11 cellular contexts compared by ENCODE assay signal in genomic region chr7:117875566-117875965, GRCh38. TPM values are rescaled to one million over a fixed set of nuclear protein-coding genes. Genes with fewer than 3 reads are reported as not detected.
DNase-seq lines count a peak whose midpoint lies in the region; ATAC-seq and TF ChIP-seq lines count a peak whose summit lies in the region.
"Had no signal": no experiment of that assay in that cellular context is flagged by ENCODE, and none has a peak within 500 bp of the region (broad histone marks: within the 10 kb centered on the region; RNA-seq: fewer than 3 reads in every experiment).

No MANE protein-coding gene starts in this region.

- H3K4me3 Mint-ChIP-seq in endothelial cell (ENCODE audit: unreplicated experiment) (no peak overlapping the region), osteocyte (ENCODE audit: unreplicated experiment) (no peak overlapping the region)

- peak; percentile 77 to 84 for DNase-seq in HAP-1 (ENCODE audit: low spot score in 2 of 2)
- DNase-seq in NCI-H345 treated with DMSO at 0.1 percent for 48 hours (lab: John Stamatoyannopoulos, UW; ENCODE audit: unreplicated experiment): peak; percentile 9
- DNase-seq in endothelial cell (ENCODE audit: low spot score): peak; percentile 49
- DNase-seq in osteocyte (ENCODE audit: extremely low spot score, unreplicated experiment): no peak
- DNase-seq: GDM1, MG63 had no signal

- H3K9me3 ChIP-seq in HAP-1: no peaks in the 10 kb centered on the region
- H3K9me3 ChIP-seq: MG63, thoracic aorta had no signal

- in situ Hi-C loops in HAP-1 (cut with MboI; ENCODE audit: low sequenced_read_pairs): no loop called here

- H3K36me3 Mint-ChIP-seq in endothelial cell (ENCODE audit: low read depth, unreplicated experiment) (no peaks in the 10 kb centered on the region), osteocyte (ENCODE audit: unreplicated experiment) (no peaks in the 10 kb centered on the region)

- H3K27me3 ChIP-seq in HAP-1 (ENCODE audit: low read depth): no peaks in the 10 kb centered on the region
- H3K27me3 ChIP-seq: MG63 had no signal

- H3K4me1 ChIP-seq in HAP-1: peaks cover 29% of the 10 kb centered on the region

- peaks cover 20% of the 10 kb centered on the region for H3K4me1 Mint-ChIP-seq in endothelial cell (ENCODE audit: unreplicated experiment)
- H3K4me1 Mint-ChIP-seq in osteocyte (ENCODE audit: unreplicated experiment): peaks cover 22% of the 10 kb centered on the region

- H3K27me3 Mint-ChIP-seq in endothelial cell (ENCODE audit: unreplicated experiment): peaks cover 13% of the 10 kb centered on the region
- H3K27me3 Mint-ChIP-seq in osteocyte (ENCODE audit: unreplicated experiment): peaks cover 26% of the 10 kb centered on the region

- TF ChIP-seq CTCF in endothelial cell (IDR thresholded peaks at IDR 0.05; ENCODE audit: unreplicated experiment) (peak; percentile 46), osteocyte (IDR thresholded peaks at IDR 0.05) (peak; percentile 25)

- no peaks in the 10 kb centered on the region for H3K36me3 ChIP-seq in HAP-1 (replicated peaks)
- H3K36me3 ChIP-seq: MG63, thoracic aorta had no signal

- H3K4me3 ChIP-seq in HAP-1: no peak overlapping the region
- H3K4me3 ChIP-seq: MG63, SK-N-MC, thoracic aorta had no signal

- no peak for ATAC-seq in GM21723 (IDR thresholded peaks at IDR 0.05; ENCODE audit: unreplicated experiment)
- no peak for ATAC-seq in SK-N-SH treated with all-trans-retinoic acid at 6 μM for 48 hours
- ATAC-seq in GM18907 (IDR thresholded peaks at IDR 0.05; ENCODE audit: unreplicated experiment): no peak

- no peak overlapping the region for H3K27ac Mint-ChIP-seq in endothelial cell (ENCODE audit: unreplicated experiment)
- H3K27ac Mint-ChIP-seq in osteocyte (ENCODE audit: unreplicated experiment): no peak overlapping the region

- H3K9me3 Mint-ChIP-seq in endothelial cell (ENCODE audit: unreplicated experiment) (no peaks in the 10 kb centered on the region), osteocyte (ENCODE audit: unreplicated experiment) (no peaks in the 10 kb centered on the region)

TF ChIP-seq in SK-N-SH treated with all-trans-retinoic acid at 6 μM for 48 hours, 23 proteins besides CTCF, POLR2A, EP300 and RAD21:
- no peak for TF ChIP-seq TOX (CRISPR knock-in tag; IDR thresholded peaks at IDR 0.05; ENCODE audit: borderline replicate concordance)
- TF ChIP-seq ESRRG (CRISPR knock-in tag; IDR thresholded peaks at IDR 0.05): no peak
- no peak for TF ChIP-seq ZNF8 (CRISPR knock-in tag; IDR thresholded peaks at IDR 0.05)
- no peak for TF ChIP-seq ARNTL (CRISPR knock-in tag; IDR thresholded peaks at IDR 0.05; ENCODE audit: borderline replicate concordance, low read depth)
- TF ChIP-seq TSHZ2 (CRISPR knock-in tag; IDR thresholded peaks at IDR 0.05): no peak
- TF ChIP-seq OSR1 (CRISPR knock-in tag; IDR thresholded peaks at IDR 0.05): no peak

RNA-seq across cellular contexts. Expression of gene CTTNBP2, which starts 2.3 kb away (rescaled TPM):
- total RNA-seq in endothelial cell (ENCODE audit: unreplicated experiment): 24.4 TPM
- total RNA-seq in osteocyte: 2.3 and 2.6 TPM in 2 replicates
